Comparison of ENCODE assay signal across 19 cellular contexts in the genomic region with DNA sequence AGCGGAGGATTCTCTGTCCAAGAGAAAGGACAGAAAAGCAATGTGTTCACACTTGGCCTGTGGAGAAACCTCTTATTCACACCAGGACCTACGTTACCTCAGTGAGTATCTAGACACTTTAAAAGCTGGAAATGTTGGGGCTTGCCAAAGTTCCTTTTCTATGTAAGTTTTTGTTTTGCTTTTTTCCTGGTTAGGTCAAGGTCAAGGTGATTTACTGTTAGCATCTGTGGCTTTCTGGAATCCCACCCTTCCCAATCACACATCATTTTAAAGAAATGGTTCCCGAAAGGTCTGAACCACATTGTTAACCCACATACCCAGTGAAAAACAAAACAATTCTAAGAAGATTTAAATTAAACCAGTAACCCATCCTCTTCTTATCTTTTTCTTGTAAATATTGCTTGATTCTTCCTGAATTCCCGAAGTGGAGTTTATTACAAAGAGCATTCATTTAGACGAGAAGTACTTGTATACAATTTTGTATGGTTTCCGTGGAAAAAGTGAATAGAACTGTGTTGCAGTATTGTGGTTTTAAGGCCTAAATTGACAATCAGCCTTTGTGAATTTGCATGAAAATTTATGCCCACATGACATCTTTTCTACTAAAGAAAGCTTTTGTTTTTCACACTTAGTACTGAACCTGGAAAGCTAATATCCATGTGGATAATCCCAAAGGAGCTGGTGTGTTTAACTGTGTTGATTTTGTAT.
DNase-seq lines count a peak whose midpoint lies in the region; ATAC-seq and TF ChIP-seq lines count a peak whose summit lies in the region.
"Had no signal": no experiment of that assay in that cellular context is flagged by ENCODE, and none has a peak within 500 bp of the region (broad histone marks: within the 10 kb centered on the region; RNA-seq: fewer than 3 reads in every experiment).

No MANE protein-coding gene starts in this region.

- H2BK5ac ChIP-seq in trophoblast cell (ENCODE audit: low read depth, low read length, poor library complexity), result no peak overlapping the region

- H3K4ac ChIP-seq in trophoblast cell (ENCODE audit: low read depth, low read length), result no peak overlapping the region

- H4K8ac ChIP-seq in trophoblast cell (ENCODE audit: low read depth, low read length), result no peak overlapping the region

- TF ChIP-seq CTCF in fibroblast of villous mesenchyme (IDR thresholded peaks at IDR 0.05; ENCODE audit: insufficient read depth, low read depth, low read length), result no peak

- WGBS in trophoblast cell (ENCODE audit: extremely low coverage, insufficient coverage, insufficient read length), result no CpG with 5 or more reads among the region's 6 CpGs

- H3K9me3 ChIP-seq in trophoblast cell (ENCODE audit: insufficient read depth, low read depth, low read length), result no peaks in the 10 kb centered on the region
- H3K9me3 ChIP-seq: BE2C, Caco-2 had no signal

- H3K36me3 Mint-ChIP-seq in activated T-cell treated with anti-CD3 and anti-CD28 coated beads, Interleukin-2, amount 50 U/mL, for 24 hours (ENCODE audit: low read depth), result no peaks in the 10 kb centered on the region

- H3K27me3 Mint-ChIP-seq in activated T-cell treated with anti-CD3 and anti-CD28 coated beads, Interleukin-2, amount 50 U/mL, for 24 hours, result no peaks in the 10 kb centered on the region
- H3K27me3 Mint-ChIP-seq: CD4-positive, alpha-beta T cell had no signal

- DNase-seq in H4 (ENCODE audit: low spot score) (peak; percentile 93), SK-MEL-5 (ENCODE audit: low read depth, low spot score) (peak; percentile 88), fibroblast of villous mesenchyme (ENCODE audit: low read depth) (peak; percentile 59), trophoblast cell (no peak), D341Med (ENCODE audit: low spot score) (no peak), iPS-NIHi11 (ENCODE audit: low spot score) (no peak)
- DNase-seq in activated T-cell treated with anti-CD3 and anti-CD28 coated beads, Interleukin-2, amount 50 U/mL, for 24 hours, result no peak
- DNase-seq: BE2C; Caco-2; CD4-positive, alpha-beta T cell; GDM1; MM.1S; NCI-H1048; NCI-H1417 treated with DMSO at 0.1 percent for 48 hours; NCI-H187 treated with DMSO at 0.1 percent for 48 hours; NCI-H2227 treated with DMSO at 0.1 percent for 48 hours; NCI-H510A had no signal

- no peak overlapping the region for H3K14ac ChIP-seq in trophoblast cell (ENCODE audit: low read length)

- no peak overlapping the region for H3K27ac Mint-ChIP-seq in activated T-cell treated with anti-CD3 and anti-CD28 coated beads, Interleukin-2, amount 50 U/mL, for 24 hours
- H3K27ac Mint-ChIP-seq: CD4-positive, alpha-beta T cell had no signal

- peak overlapping the region; percentile 54 for H2BK12ac ChIP-seq in trophoblast cell (ENCODE audit: low read length)

- H3K4me1 Mint-ChIP-seq in activated T-cell treated with anti-CD3 and anti-CD28 coated beads, Interleukin-2, amount 50 U/mL, for 24 hours (ENCODE audit: low read depth), result no peaks in the 10 kb centered on the region

- H3K79me1 ChIP-seq in trophoblast cell (ENCODE audit: low read length), result peaks cover 15% of the 10 kb centered on the region

- in situ Hi-C loops in SK-MEL-5 (cut with HindIII; ENCODE audit: low pct_unique_long_range_greater_than_20kb, low sequenced_read_pairs), result no loop called here

- no peak overlapping the region for H3K23ac ChIP-seq in trophoblast cell (ENCODE audit: low read length)

- H2AFZ ChIP-seq in trophoblast cell (ENCODE audit: insufficient read depth, low read length, poor library complexity), result no peak overlapping the region

- H2AK5ac ChIP-seq in trophoblast cell (ENCODE audit: low read length), result no peak overlapping the region

- H4K12ac ChIP-seq in trophoblast cell (ENCODE audit: low read depth, low read length), result no peak overlapping the region

- no peak overlapping the region for H3K4me3 Mint-ChIP-seq in activated T-cell treated with anti-CD3 and anti-CD28 coated beads, Interleukin-2, amount 50 U/mL, for 24 hours
- H3K4me3 Mint-ChIP-seq: CD4-positive, alpha-beta T cell had no signal

- H4K91ac ChIP-seq in trophoblast cell (ENCODE audit: low read depth, low read length), result no peak overlapping the region

- H3K79me2 ChIP-seq in trophoblast cell (ENCODE audit: control insufficient read depth, insufficient read depth, low read length, poor library complexity), result no peaks in the 10 kb centered on the region

- no peak overlapping the region for H3K9ac ChIP-seq in trophoblast cell (ENCODE audit: low read length)

- H3K4me3 ChIP-seq in fibroblast of villous mesenchyme (ENCODE audit: low read depth, low read length) (no peak overlapping the region), trophoblast cell (ENCODE audit: low read depth, low read length) (no peak overlapping the region)
- H3K4me3 ChIP-seq: K562 had no signal

- no peak overlapping the region for H3K18ac ChIP-seq in trophoblast cell (ENCODE audit: low read length)

- ATAC-seq in GM21447 (IDR thresholded peaks at IDR 0.05; ENCODE audit: unreplicated experiment), result no peak
- ATAC-seq: K562 had no signal

- H3K27me3 ChIP-seq in trophoblast cell (ENCODE audit: insufficient read depth, low read length), result no peaks in the 10 kb centered on the region
- H3K27me3 ChIP-seq: BE2C had no signal

- no peak overlapping the region for H3K4me2 ChIP-seq in trophoblast cell (ENCODE audit: low read length)

- H3K36me3 ChIP-seq in trophoblast cell (ENCODE audit: control insufficient read depth in 1 of 2, insufficient read depth in 2 of 2, low read length in 2 of 2), result no peaks in the 10 kb centered on the region
- H3K36me3 ChIP-seq: BE2C had no signal

- H3K9me3 Mint-ChIP-seq in activated T-cell treated with anti-CD3 and anti-CD28 coated beads, Interleukin-2, amount 50 U/mL, for 24 hours, result peaks cover 8% of the 10 kb centered on the region

- no peak overlapping the region for H3K27ac ChIP-seq in trophoblast cell (ENCODE audit: low read depth, low read length)

- no peak overlapping the region for H2BK120ac ChIP-seq in trophoblast cell (ENCODE audit: insufficient read depth, low read length, poor library complexity)

- H3K4me1 ChIP-seq in trophoblast cell (ENCODE audit: control insufficient read depth in 1 of 2, insufficient read depth in 2 of 2, low read length in 2 of 2), result peaks cover 10 to 14% of the 10 kb centered on the region in 2 experiments
- H3K4me1 ChIP-seq: Caco-2 had no signal

Comparison
In these comparisons a context has a peak if more than half of its experiments do, and no peak if none do; other contexts are left out.
1. DNase-seq: peak in H4 (single experiment), SK-MEL-5 (single experiment) and fibroblast of villous mesenchyme (single experiment); none in trophoblast cell (0 of 2), activated T-cell treated with anti-CD3 and anti-CD28 coated beads, Interleukin-2, amount 50 U/mL, for 24 hours (single experiment), D341Med (single experiment) and iPS-NIHi11 (single experiment).